Comparison of ENCODE assay signal across 9 cellular contexts in genomic region chrX:10722804-10723364, GRCh38.
DNase-seq lines count a peak whose midpoint lies in the region; ATAC-seq and TF ChIP-seq lines count a peak whose summit lies in the region.
"Had no signal": no experiment of that assay in that cellular context is flagged by ENCODE, and none has a peak within 500 bp of the region (broad histone marks: within the 10 kb centered on the region; RNA-seq: fewer than 3 reads in every experiment).

No MANE protein-coding gene starts in this region.

- CTCF ChIA-PET in activated CD4-positive, alpha-beta memory T cell treated with anti-CD3 and anti-CD28 coated beads for 36 hours (lab: Charles Lee) = interaction anchor here (0.7 to 4.8 kb wide), 4 partner anchors 8 to 533 kb away, joined by 3 to 38 read pairs (median 3); no protein-coding TSS in a partner anchor

- H3K36me3 Mint-ChIP-seq in activated CD4-positive, alpha-beta memory T cell treated with anti-CD3 and anti-CD28 coated beads for 36 hours = no peaks in the 10 kb centered on the region
- H3K36me3 Mint-ChIP-seq: CD8-positive, alpha-beta memory T cell had no signal

- intact Hi-C loops in activated CD4-positive, alpha-beta memory T cell treated with anti-CD3 and anti-CD28 coated beads for 36 hours (cut with micrococcal nuclease) = loop anchor here (1.0 to 5.0 kb wide), 2 partner anchors 414 to 533 kb away; no protein-coding TSS in a partner anchor

- peak; percentile 60 for ATAC-seq in GM21367 (IDR thresholded peaks at IDR 0.05; ENCODE audit: unreplicated experiment)
- ATAC-seq in omental fat pad (ENCODE audit: low FRiP score) = peak; percentile 81
- no peak for ATAC-seq in HG02623 (IDR thresholded peaks at IDR 0.05; ENCODE audit: unreplicated experiment)

- H3K27ac Mint-ChIP-seq in activated CD4-positive, alpha-beta memory T cell treated with anti-CD3 and anti-CD28 coated beads for 36 hours = no peak overlapping the region
- H3K27ac Mint-ChIP-seq: CD8-positive, alpha-beta memory T cell had no signal

- H3K4me3 Mint-ChIP-seq in activated CD4-positive, alpha-beta memory T cell treated with anti-CD3 and anti-CD28 coated beads for 36 hours = no peak overlapping the region
- H3K4me3 Mint-ChIP-seq: CD8-positive, alpha-beta memory T cell had no signal

- TF ChIP-seq CTCF in fibroblast of pulmonary artery (IDR thresholded peaks at IDR 0.05; ENCODE audit: low read length, missing control alignments) (peak; percentile 68), omental fat pad (IDR thresholded peaks at IDR 0.05) (peak in 2 of 3 donors; percentile 42 to 54)

- no peaks in the 10 kb centered on the region for H3K27me3 Mint-ChIP-seq in activated CD4-positive, alpha-beta memory T cell treated with anti-CD3 and anti-CD28 coated beads for 36 hours
- H3K27me3 Mint-ChIP-seq: CD8-positive, alpha-beta memory T cell had no signal

- POLR2A ChIA-PET in activated CD4-positive, alpha-beta memory T cell treated with anti-CD3 and anti-CD28 coated beads for 36 hours (lab: Charles Lee) = no interaction called here

- peak; percentile 7 to 55 for DNase-seq in NCI-H2081 (lab: John Stamatoyannopoulos, UW)
- DNase-seq in NCI-H2081 treated with DMSO at 0.1 percent for 48 hours (lab: John Stamatoyannopoulos, UW) = no peak
- peak; percentile 55 for DNase-seq in NCI-H1417 treated with DMSO at 0.1 percent for 48 hours (lab: John Stamatoyannopoulos, UW)
- DNase-seq in activated CD4-positive, alpha-beta memory T cell treated with anti-CD3 and anti-CD28 coated beads for 36 hours = peak; percentile 17
- peak; percentile 67 for DNase-seq in fibroblast of pulmonary artery (ENCODE audit: low read depth)
- DNase-seq in omental fat pad (ENCODE audit: low spot score) = peak; percentile 45

- no peak overlapping the region for H3K4me3 ChIP-seq in fibroblast of pulmonary artery (replicated peaks; ENCODE audit: low read depth, low read length)

- H3K9me3 Mint-ChIP-seq in activated CD4-positive, alpha-beta memory T cell treated with anti-CD3 and anti-CD28 coated beads for 36 hours = no peaks in the 10 kb centered on the region
- H3K9me3 Mint-ChIP-seq: CD8-positive, alpha-beta memory T cell had no signal

- H3K4me1 Mint-ChIP-seq in activated CD4-positive, alpha-beta memory T cell treated with anti-CD3 and anti-CD28 coated beads for 36 hours (ENCODE audit: low read depth) = no peaks in the 10 kb centered on the region
- H3K4me1 Mint-ChIP-seq: CD8-positive, alpha-beta memory T cell had no signal
